ENCODE assay signal across 8 cellular contexts in genomic region chr6:125749864-125750691, GRCh38. TPM values are rescaled to one million over a fixed set of nuclear protein-coding genes. Genes with fewer than 3 reads are reported as not detected.
DNase-seq lines count a peak whose midpoint lies in the region; ATAC-seq and TF ChIP-seq lines count a peak whose summit lies in the region.

No MANE protein-coding gene starts in this region.

- H2AFZ ChIP-seq in mammary epithelial cell (ENCODE audit: low read depth, low read length), result peak overlapping the region; percentile 96

- TF ChIP-seq CTCF in mammary epithelial cell (conservative IDR thresholded peaks at IDR 0.05 in 1 of 2, IDR thresholded peaks at IDR 0.05 in 1 of 2; ENCODE audit: extremely low read depth in 1 of 2, insufficient read depth in 1 of 2, low read depth in 1 of 2, low read length in 2 of 2) (no peak), lower lobe of right lung (IDR thresholded peaks at IDR 0.05) (no peak), transverse colon (IDR thresholded peaks at IDR 0.05) (no peak)

- CTCF ChIA-PET in mammary epithelial cell (lab: Charles Lee; ENCODE audit: low non-redundant PET), result no interaction called here

- no peak overlapping the region for H3K9ac ChIP-seq in mammary epithelial cell (ENCODE audit: insufficient read depth, low read length)

- 16% methylated on average over 17 of the region's 35 CpGs for WGBS in mammary epithelial cell (ENCODE audit: low coverage, missing lambda C conversion rate)
- WGBS in transverse colon (ENCODE audit: low coverage in 1 of 2), 2 donors, result 6 to 7% methylated on average over 12 to 34 of the region's 35 CpGs

- in situ Hi-C loops in mammary epithelial cell (cut with MboI; ENCODE audit: low sequenced_read_pairs in 2 of 2), result loop anchor here (25.0 kb wide), 3 partner anchors 238 to 888 kb away; partner anchors contain the start of gene TPD52L1 (in 1 of the 2)
- in situ Hi-C loops in transverse colon (cut with MboI; ENCODE audit: low pct_ligation_motif_present in 1 of 4, low pct_unique_long_range_greater_than_20kb in 1 of 4, low sequenced_read_pairs in 3 of 4), result loop anchor here in 3 of 4 donors (25.0 kb wide), 2 partner anchors 563 to 588 kb away; partner anchors contain the start of gene TPD52L1 (in 2 of the 3)

- H3K79me2 ChIP-seq in mammary epithelial cell (ENCODE audit: insufficient read depth, low read length), result no peaks in the 10 kb centered on the region

- BruUV-seq in mammary epithelial cell (replicated peaks; lab: Mats Ljungman, UMichigan), result no TSS peak

- DNase-seq in NCI-H2171 (lab: John Stamatoyannopoulos, UW) (peak; percentile 43), mammary epithelial cell (no peak), lower lobe of right lung (no peak), transverse colon (peak; percentile 13)

- H3K4me3 ChIP-seq in GM08714 (ENCODE audit: low read length), result peak overlapping the region; percentile 80
- peak overlapping the region; percentile 44 to 68 (median 50) for H3K4me3 ChIP-seq in mammary epithelial cell (replicated peaks in 1 of 3; ENCODE audit: insufficient read depth in 1 of 3, low read depth in 2 of 3, low read length in 3 of 3)
- H3K4me3 ChIP-seq in lower lobe of right lung, result peak overlapping the region; percentile 74
- peak overlapping the region; percentile 45 to 72 (median 58) for H3K4me3 ChIP-seq in transverse colon

- H3K27me3 ChIP-seq in mammary epithelial cell (ENCODE audit: insufficient read depth, low read length) (peaks cover 51% of the 10 kb centered on the region), lower lobe of right lung (ENCODE audit: low read depth) (peaks cover 83% of the 10 kb centered on the region), transverse colon (peaks cover 96% of the 10 kb centered on the region)

- dilution Hi-C loops in mammary epithelial cell (cut with HindIII; ENCODE audit: low sequenced_read_pairs), result loop anchor here (5.0 kb wide), 1 partner anchor 68 kb away; no protein-coding TSS in a partner anchor

- no peak overlapping the region for H3K27ac ChIP-seq in mammary epithelial cell (ENCODE audit: insufficient read depth, low read depth, low read length)
- H3K27ac ChIP-seq in lower lobe of right lung, result peak overlapping the region; percentile 71
- peak overlapping the region; percentile 79 to 82 (median 80) for H3K27ac ChIP-seq in transverse colon

- intact Hi-C loops in mammary epithelial cell (cut with micrococcal nuclease), result no loop called here
- intact Hi-C loops in lower lobe of right lung (cut with DNase I), result loop anchor here (5.0 kb wide), 1 partner anchor 438 kb away; no protein-coding TSS in a partner anchor
- intact Hi-C loops in transverse colon (cut with DNase I; ENCODE audit: low total_unique reads), result no loop called here

- no peaks in the 10 kb centered on the region for H3K36me3 ChIP-seq in mammary epithelial cell (ENCODE audit: insufficient read depth, low read length)
- no peaks in the 10 kb centered on the region for H3K36me3 ChIP-seq in lower lobe of right lung
- no peaks in the 10 kb centered on the region for H3K36me3 ChIP-seq in transverse colon

- ATAC-seq in lower lobe of right lung (peak in 1 of 2 donors; percentile 0), HG02973 (IDR thresholded peaks at IDR 0.05; ENCODE audit: unreplicated experiment) (no peak), GM19467 (IDR thresholded peaks at IDR 0.05; ENCODE audit: unreplicated experiment) (no peak), GM18861 (IDR thresholded peaks at IDR 0.05; ENCODE audit: unreplicated experiment) (no peak)

- TF ChIP-seq POLR2A in transverse colon (IDR thresholded peaks at IDR 0.05), result no peak

- TF ChIP-seq EP300 in transverse colon (IDR thresholded peaks at IDR 0.05; ENCODE audit: low read depth), result no peak

- H3K4me2 ChIP-seq in mammary epithelial cell (ENCODE audit: insufficient read depth, low read depth, low read length), result peak overlapping the region; percentile 100

- H3K4me1 ChIP-seq in mammary epithelial cell (ENCODE audit: insufficient read depth, low read length) (peaks cover 28% of the 10 kb centered on the region), lower lobe of right lung (peaks cover 38% of the 10 kb centered on the region), transverse colon (peaks cover 13 to 45% (median 27%) of the 10 kb centered on the region in 4 donors)

- H3K9me3 ChIP-seq in mammary epithelial cell (replicated peaks; ENCODE audit: insufficient read depth, low read length) (no peaks in the 10 kb centered on the region), lower lobe of right lung (no peaks in the 10 kb centered on the region), transverse colon (no peaks in the 10 kb centered on the region)

- no peaks in the 10 kb centered on the region for H4K20me1 ChIP-seq in mammary epithelial cell (ENCODE audit: insufficient read depth, low read length)

RNA-seq across cellular contexts. Expression of gene HEY2, which starts 0.6 kb away (rescaled TPM):
- total RNA-seq in mammary epithelial cell, result under 1 TPM in 1 of 2 donors, not detected in 1; 0.17 TPM
- not detected for polyA plus RNA-seq in mammary epithelial cell
- polyA minus RNA-seq in mammary epithelial cell, result not detected
- total RNA-seq in lower lobe of right lung, result 2.8 TPM
- under 1 TPM in 2 of 4 donors, not detected in 2; 0.41 to 0.79 TPM for total RNA-seq in transverse colon

RNA-seq across cellular contexts. Expression of gene NCOA7, which starts 40.7 kb away (rescaled TPM):
- total RNA-seq in mammary epithelial cell, result 10 to 100 TPM; 29.0 to 29.1 TPM
- polyA plus RNA-seq in mammary epithelial cell, result 10.5 TPM
- 55.3 TPM for polyA minus RNA-seq in mammary epithelial cell
- 64.4 TPM for total RNA-seq in lower lobe of right lung
- total RNA-seq in transverse colon, result 10 to 100 TPM; 16.7 to 28.3 (median 21.2) TPM

Comparison
In these comparisons a context has a peak if more than half of its experiments do, and no peak if none do; other contexts are left out.
1. DNase-seq: peak in NCI-H2171 (single experiment) and transverse colon (single experiment); none in mammary epithelial cell (single experiment) and lower lobe of right lung (single experiment).
2. Peak in every context shown above with its lines, with median percentiles within 50 percentile points of each other: H3K4me3 ChIP-seq.